Comparison of ENCODE assay signal across 15 cellular contexts in genomic region chr12:46468813-46469212, GRCh38.
DNase-seq lines count a peak whose midpoint lies in the region; ATAC-seq and TF ChIP-seq lines count a peak whose summit lies in the region.
"Had no signal": no experiment of that assay in that cellular context is flagged by ENCODE, and none has a peak within 500 bp of the region (broad histone marks: within the 10 kb centered on the region; RNA-seq: fewer than 3 reads in every experiment).

No MANE protein-coding gene starts in this region.

- CTCF ChIA-PET in activated CD4-positive, alpha-beta T cell treated with anti-CD3 and anti-CD28 coated beads for 36 hours (lab: Charles Lee) = interaction anchor here (1.3 to 1.7 kb wide), 2 partner anchors 28 to 38 kb away, joined by 3 to 4 read pairs; no protein-coding TSS in a partner anchor

- DNase-seq in heart left ventricle (no peak), Right ventricle myocardium inferior (ENCODE audit: missing footprints) (no peak), RWPE2 (ENCODE audit: low spot score) (no peak), cortex of kidney (lab: John Stamatoyannopoulos, UW) (no peak)
- no peak for DNase-seq in stimulated activated naive CD8-positive, alpha-beta T cell treated with anti-CD3 and anti-CD28 coated beads, Interleukin-15, Interleukin-2, amounts not matched to agents 100 U/mL and 50 U/mL, for 24 hours
- no peak for DNase-seq in stimulated activated naive CD8-positive, alpha-beta T cell treated with anti-CD3 and anti-CD28 coated beads, Interleukin-15, amount 100 ng/mL, for 72 hours
- no peak for DNase-seq in stimulated activated naive B cell treated with anti-CD40 and anti-IgM and Interleukin-4, amounts not matched to agents 10 μg/mL and 1 μg/mL and 100 μg/mL, for 72 hours
- DNase-seq in activated CD4-positive, alpha-beta T cell treated with anti-CD3 and anti-CD28 coated beads for 36 hours = no peak
- DNase-seq: C1 segment of cervical spinal cord; Calu3; CD4-positive, alpha-beta T cell; DMS79; H9 had no signal

- H3K4me3 ChIP-seq in heart left ventricle (no peak overlapping the region), RWPE2 (ENCODE audit: severe bottlenecking) (no peak overlapping the region)
- H3K4me3 ChIP-seq: GM23338 had no signal

- WGBS in heart left ventricle, 4 donors = 63 to 68% (median 66%) methylated on average over 4 of the region's 4 CpGs

- H3K36me3 ChIP-seq in heart left ventricle (no peaks in the 10 kb centered on the region), RWPE2 (ENCODE audit: low read depth) (no peaks in the 10 kb centered on the region)

- no peak overlapping the region for H3K4me3 Mint-ChIP-seq in stimulated activated naive CD8-positive, alpha-beta T cell treated with anti-CD3 and anti-CD28 coated beads, Interleukin-15, amount 100 ng/mL, for 72 hours
- no peak overlapping the region for H3K4me3 Mint-ChIP-seq in stimulated activated naive B cell treated with anti-CD40 and anti-IgM and Interleukin-4, amounts not matched to agents 10 μg/mL and 1 μg/mL and 100 μg/mL, for 72 hours
- H3K4me3 Mint-ChIP-seq in activated CD4-positive, alpha-beta T cell treated with anti-CD3 and anti-CD28 coated beads for 36 hours = no peak overlapping the region
- H3K4me3 Mint-ChIP-seq: B cell; CD4-positive, alpha-beta T cell; GM23338; H9 had no signal

- peaks cover 4 to 7% of the 10 kb centered on the region in 2 donors for H3K9me3 Mint-ChIP-seq in stimulated activated naive CD8-positive, alpha-beta T cell treated with anti-CD3 and anti-CD28 coated beads, Interleukin-15, amount 100 ng/mL, for 72 hours
- no peaks in the 10 kb centered on the region for H3K9me3 Mint-ChIP-seq in stimulated activated naive B cell treated with anti-CD40 and anti-IgM and Interleukin-4, amounts not matched to agents 10 μg/mL and 1 μg/mL and 100 μg/mL, for 72 hours
- peaks cover 2% of the 10 kb centered on the region for H3K9me3 Mint-ChIP-seq in activated CD4-positive, alpha-beta T cell treated with anti-CD3 and anti-CD28 coated beads for 36 hours (ENCODE audit: low read depth)
- H3K9me3 Mint-ChIP-seq: CD4-positive, alpha-beta T cell had no signal

- peaks cover 32% of the 10 kb centered on the region for H3K4me1 Mint-ChIP-seq in stimulated activated naive CD8-positive, alpha-beta T cell treated with anti-CD3 and anti-CD28 coated beads, Interleukin-15, amount 100 ng/mL, for 72 hours
- peaks cover 20 to 56% of the 10 kb centered on the region in 2 donors for H3K4me1 Mint-ChIP-seq in stimulated activated naive B cell treated with anti-CD40 and anti-IgM and Interleukin-4, amounts not matched to agents 10 μg/mL and 1 μg/mL and 100 μg/mL, for 72 hours
- H3K4me1 Mint-ChIP-seq in activated CD4-positive, alpha-beta T cell treated with anti-CD3 and anti-CD28 coated beads for 36 hours = peaks cover 16% of the 10 kb centered on the region

- H3K27me3 ChIP-seq in heart left ventricle (no peaks in the 10 kb centered on the region), RWPE2 (ENCODE audit: insufficient read depth, poor library complexity, severe bottlenecking) (no peaks in the 10 kb centered on the region)

- intact Hi-C loops in heart left ventricle (cut with DNase I) = loop anchor here in 2 of 10 donors (1.0 to 10.0 kb wide), 2 partner anchors 84 to 86 kb away; no protein-coding TSS in a partner anchor
- intact Hi-C loops in Right ventricle myocardium inferior (cut with DNase I) = no loop called here
- intact Hi-C loops in activated CD4-positive, alpha-beta T cell treated with anti-CD3 and anti-CD28 coated beads for 36 hours (cut with DNase I, micrococcal nuclease) = no loop called here

- no peaks in the 10 kb centered on the region for H3K27me3 Mint-ChIP-seq in stimulated activated naive CD8-positive, alpha-beta T cell treated with anti-CD3 and anti-CD28 coated beads, Interleukin-15, amount 100 ng/mL, for 72 hours
- no peaks in the 10 kb centered on the region for H3K27me3 Mint-ChIP-seq in stimulated activated naive B cell treated with anti-CD40 and anti-IgM and Interleukin-4, amounts not matched to agents 10 μg/mL and 1 μg/mL and 100 μg/mL, for 72 hours
- H3K27me3 Mint-ChIP-seq in activated CD4-positive, alpha-beta T cell treated with anti-CD3 and anti-CD28 coated beads for 36 hours = no peaks in the 10 kb centered on the region
- H3K27me3 Mint-ChIP-seq: B cell; CD4-positive, alpha-beta T cell had no signal

- peaks cover 0 to 4% of the 10 kb centered on the region in 2 donors for H3K36me3 Mint-ChIP-seq in stimulated activated naive B cell treated with anti-CD40 and anti-IgM and Interleukin-4, amounts not matched to agents 10 μg/mL and 1 μg/mL and 100 μg/mL, for 72 hours
- no peaks in the 10 kb centered on the region for H3K36me3 Mint-ChIP-seq in activated CD4-positive, alpha-beta T cell treated with anti-CD3 and anti-CD28 coated beads for 36 hours (ENCODE audit: low read depth)

- TF ChIP-seq CTCF in heart left ventricle (IDR thresholded peaks at IDR 0.05) (no peak), RWPE2 (IDR thresholded peaks at IDR 0.05; ENCODE audit: poor library complexity, severe bottlenecking) (no peak)

- H3K27ac Mint-ChIP-seq in stimulated activated naive CD8-positive, alpha-beta T cell treated with anti-CD3 and anti-CD28 coated beads, Interleukin-15, amount 100 ng/mL, for 72 hours = no peak overlapping the region
- no peak overlapping the region for H3K27ac Mint-ChIP-seq in stimulated activated naive B cell treated with anti-CD40 and anti-IgM and Interleukin-4, amounts not matched to agents 10 μg/mL and 1 μg/mL and 100 μg/mL, for 72 hours
- no peak overlapping the region for H3K27ac Mint-ChIP-seq in activated CD4-positive, alpha-beta T cell treated with anti-CD3 and anti-CD28 coated beads for 36 hours
- H3K27ac Mint-ChIP-seq: B cell; CD4-positive, alpha-beta T cell; GM23338; H9 had no signal

- ATAC-seq in heart left ventricle (no peak), Right ventricle myocardium inferior (no peak), RWPE2 (ENCODE audit: low read depth) (no peak)
- ATAC-seq in stimulated activated naive CD8-positive, alpha-beta T cell treated with anti-CD3 and anti-CD28 coated beads, Interleukin-15, Interleukin-2, amounts not matched to agents 100 U/mL and 50 U/mL, for 24 hours = peak; percentile 42
- ATAC-seq in stimulated activated naive CD8-positive, alpha-beta T cell treated with anti-CD3 and anti-CD28 coated beads, Interleukin-15, amount 100 ng/mL, for 72 hours = no peak
- ATAC-seq in stimulated activated naive B cell treated with anti-CD40 and anti-IgM and Interleukin-4, amounts not matched to agents 10 μg/mL and 1 μg/mL and 100 μg/mL, for 72 hours (replicated peaks) = peak; percentile 40 to 62
- no peak for ATAC-seq in activated CD4-positive, alpha-beta T cell treated with anti-CD3 and anti-CD28 coated beads for 36 hours
- ATAC-seq: GM23338 had no signal

- POLR2A ChIA-PET in activated CD4-positive, alpha-beta T cell treated with anti-CD3 and anti-CD28 coated beads for 36 hours (lab: Charles Lee) = no interaction called here

- peak overlapping the region in 7 of 12 donors; percentile 9 to 73 (median 60) for H3K27ac ChIP-seq in heart left ventricle
- peak overlapping the region; percentile 98 for H3K27ac ChIP-seq in RWPE2 (ENCODE audit: poor library complexity, severe bottlenecking)

- H3K9me3 ChIP-seq in heart left ventricle = no peaks in the 10 kb centered on the region
- H3K9me3 ChIP-seq in RWPE2 (ENCODE audit: severe bottlenecking) = no peaks in the 10 kb centered on the region

- H3K4me1 ChIP-seq in heart left ventricle = peaks cover 0 to 57% (median 34%) of the 10 kb centered on the region in 12 donors
- H3K4me1 ChIP-seq in RWPE2 (ENCODE audit: insufficient read depth, poor library complexity, severe bottlenecking) = peaks cover 50% of the 10 kb centered on the region

- no peak for TF ChIP-seq POLR2A in heart left ventricle (IDR thresholded peaks at IDR 0.05)

Comparison
In these comparisons a context has a peak if more than half of its experiments do, and no peak if none do; other contexts are left out.
1. ATAC-seq: peak in stimulated activated naive CD8-positive, alpha-beta T cell treated with anti-CD3 and anti-CD28 coated beads, Interleukin-15, Interleukin-2, amounts not matched to agents 100 U/mL and 50 U/mL, for 24 hours (single experiment) and stimulated activated naive B cell treated with anti-CD40 and anti-IgM and Interleukin-4, amounts not matched to agents 10 μg/mL and 1 μg/mL and 100 μg/mL, for 72 hours (2 of 2); none in heart left ventricle (0 of 4), Right ventricle myocardium inferior (single experiment), stimulated activated naive CD8-positive, alpha-beta T cell treated with anti-CD3 and anti-CD28 coated beads, Interleukin-15, amount 100 ng/mL, for 72 hours (single experiment), RWPE2 (single experiment) and activated CD4-positive, alpha-beta T cell treated with anti-CD3 and anti-CD28 coated beads for 36 hours (single experiment).